Comparison of ENCODE assay signal across 13 cellular contexts in the genomic region with DNA sequence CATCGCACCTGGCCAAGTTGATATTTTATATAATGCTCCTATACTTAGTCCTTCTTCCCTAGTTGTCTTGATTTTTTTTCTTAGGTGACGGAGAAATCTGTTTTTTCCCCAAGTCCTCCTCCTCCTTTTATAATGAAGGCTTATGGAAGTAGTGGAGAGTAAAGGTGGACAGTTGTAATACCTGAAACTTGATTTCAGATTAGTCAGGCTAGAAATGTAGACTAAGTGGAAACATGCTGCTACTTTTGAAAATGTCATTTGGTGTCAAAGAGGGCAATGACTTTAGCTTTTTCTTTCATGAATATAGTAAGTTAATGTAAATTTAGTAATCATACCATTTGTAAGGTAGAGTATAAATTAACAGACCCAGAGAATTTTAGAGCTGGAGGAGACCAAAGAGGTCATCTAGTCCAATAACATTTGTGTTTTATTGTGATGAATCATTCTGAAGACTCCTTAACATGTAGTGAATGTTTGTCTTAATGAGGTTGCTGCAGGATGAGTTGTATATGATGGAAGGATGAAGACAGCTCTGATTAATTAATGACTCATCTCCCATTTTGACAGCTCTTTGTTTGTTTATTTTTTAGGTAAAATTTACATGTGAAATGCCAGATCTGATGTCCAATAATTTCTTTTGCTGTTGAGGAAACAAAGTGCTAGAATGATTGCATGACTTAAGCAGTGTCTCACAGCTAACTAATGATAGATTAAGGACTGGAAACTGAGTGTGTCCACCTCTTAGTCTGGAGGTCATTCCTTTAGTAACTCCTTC. TPM values are rescaled to one million over a fixed set of nuclear protein-coding genes. Genes with fewer than 3 reads are reported as not detected.
A peak's percentile ranks its signal among the peaks of the same experiment; 100 is the strongest.
DNase-seq lines count a peak whose midpoint lies in the region; ATAC-seq and TF ChIP-seq lines count a peak whose summit lies in the region.
"Had no signal": no experiment of that assay in that cellular context is flagged by ENCODE, and none has a peak within 500 bp of the region (broad histone marks: within the 10 kb centered on the region; RNA-seq: fewer than 3 reads in every experiment).

No MANE protein-coding gene starts in this region.

- no peaks in the 10 kb centered on the region for H3K36me3 ChIP-seq in uterus

- TF ChIP-seq POLR2A in uterus (IDR thresholded peaks at IDR 0.05): no peak

- no peak overlapping the region for H3K27ac ChIP-seq in epithelial cell of prostate
- no peak overlapping the region for H3K27ac ChIP-seq in uterus
- H3K27ac ChIP-seq: SJSA1 had no signal

- no peaks in the 10 kb centered on the region for H3K27me3 Mint-ChIP-seq in activated T-cell treated with anti-CD3 and anti-CD28 coated beads, Interleukin-2, amount 50 U/mL, for 72 hours (ENCODE audit: low read depth)
- H3K27me3 Mint-ChIP-seq: activated CD8-positive, alpha-beta memory T cell treated with anti-CD3 and anti-CD28 coated beads, Interleukin-2, amount 10 ng/mL, durations not matched to agents 7 days and 5 days had no signal

- H3K4me1 ChIP-seq in uterus: peaks cover 0 to 3% of the 10 kb centered on the region in 2 donors

- no peaks in the 10 kb centered on the region for H3K9me3 ChIP-seq in uterus
- H3K9me3 ChIP-seq: SJSA1 had no signal

- ATAC-seq in activated T-cell treated with anti-CD3 and anti-CD28 coated beads, Interleukin-2, amount 50 U/mL, for 72 hours (replicated peaks in 1 of 2): peak; percentile 46 to 71
- peak; percentile 68 for ATAC-seq in stimulated activated naive CD8-positive, alpha-beta T cell treated with anti-CD3 and anti-CD28 coated beads, Interleukin-15, Interleukin-2, amounts not matched to agents 100 U/mL and 50 U/mL, for 24 hours
- ATAC-seq in HG02763 (IDR thresholded peaks at IDR 0.05; ENCODE audit: unreplicated experiment): no peak
- no peak for ATAC-seq in GM18858 (IDR thresholded peaks at IDR 0.05; ENCODE audit: unreplicated experiment)
- ATAC-seq: activated CD8-positive, alpha-beta memory T cell treated with anti-CD3 and anti-CD28 coated beads, Interleukin-2, amount 10 ng/mL, durations not matched to agents 7 days and 5 days had no signal

- TF ChIP-seq CTCF in uterus (IDR thresholded peaks at IDR 0.05): no peak

- no peaks in the 10 kb centered on the region for H3K9me3 Mint-ChIP-seq in activated T-cell treated with anti-CD3 and anti-CD28 coated beads, Interleukin-2, amount 50 U/mL, for 72 hours

- intact Hi-C loops in uterus (cut with DNase I; ENCODE audit: low total_unique reads): no loop called here

- peak overlapping the region; percentile 77 for H3K27ac Mint-ChIP-seq in activated T-cell treated with anti-CD3 and anti-CD28 coated beads, Interleukin-2, amount 50 U/mL, for 72 hours
- H3K27ac Mint-ChIP-seq: activated CD8-positive, alpha-beta memory T cell treated with anti-CD3 and anti-CD28 coated beads, Interleukin-2, amount 10 ng/mL, durations not matched to agents 7 days and 5 days had no signal

- peaks cover 50% of the 10 kb centered on the region for H3K4me1 Mint-ChIP-seq in activated T-cell treated with anti-CD3 and anti-CD28 coated beads, Interleukin-2, amount 50 U/mL, for 72 hours (ENCODE audit: low read depth)

- peaks cover 4 to 15% of the 10 kb centered on the region in 2 donors for H3K36me3 Mint-ChIP-seq in activated T-cell treated with anti-CD3 and anti-CD28 coated beads, Interleukin-2, amount 50 U/mL, for 72 hours (ENCODE audit: insufficient read depth in 2 of 2)

- H3K4me3 Mint-ChIP-seq in activated T-cell treated with anti-CD3 and anti-CD28 coated beads, Interleukin-2, amount 50 U/mL, for 72 hours: peak overlapping the region in 1 of 2 donors; percentile 23
- H3K4me3 Mint-ChIP-seq: activated CD8-positive, alpha-beta memory T cell treated with anti-CD3 and anti-CD28 coated beads, Interleukin-2, amount 10 ng/mL, durations not matched to agents 7 days and 5 days had no signal

- no peak for DNase-seq in activated T-cell treated with anti-CD3 and anti-CD28 coated beads, Interleukin-2, amount 50 U/mL, for 72 hours
- DNase-seq in activated T-cell treated with anti-CD3 and anti-CD28 coated beads for 4 hours (no peak), epithelial cell of prostate (ENCODE audit: low read depth, low spot score) (peak; percentile 26), uterus (no peak)
- DNase-seq in stimulated activated naive CD8-positive, alpha-beta T cell treated with anti-CD3 and anti-CD28 coated beads, Interleukin-15, Interleukin-2, amounts not matched to agents 100 U/mL and 50 U/mL, for 24 hours: no peak
- DNase-seq: activated CD8-positive, alpha-beta memory T cell treated with anti-CD3 and anti-CD28 coated beads, Interleukin-2, amount 10 ng/mL, durations not matched to agents 7 days and 5 days; Calu3; mesendoderm; NK-92 treated with Interleukin-12 subunit alpha and Interleukin-12 subunit beta, amount 100 ng/mL, for 24 hours had no signal

- H3K27me3 ChIP-seq in uterus: no peaks in the 10 kb centered on the region
- H3K27me3 ChIP-seq: SJSA1 had no signal

- H3K4me3 ChIP-seq in uterus: no peak overlapping the region
- H3K4me3 ChIP-seq: SJSA1 had no signal

TF ChIP-seq in PFSK-1, 5 proteins besides CTCF, POLR2A, EP300 and RAD21:
- no peak for TF ChIP-seq POLR2AphosphoS5 (IDR thresholded peaks at IDR 0.05; ENCODE audit: low read depth, low read length)
- peak; percentile 27; the same call in 1 of the 2 replicates for TF ChIP-seq SIN3A (IDR thresholded peaks at IDR 0.05; ENCODE audit: borderline replicate concordance, insufficient read depth, low read length)
TF ChIP-seq in PFSK-1: peak in this region for 1.

RNA-seq across cellular contexts. Expression of gene CTDSPL2, which starts 8.7 kb away (rescaled TPM):
- 10 to 100 TPM; 58.7 to 61.2 TPM for total RNA-seq in activated T-cell treated with anti-CD3 and anti-CD28 coated beads, Interleukin-2, amount 50 U/mL, for 72 hours
- 42.4 TPM for polyA plus RNA-seq in PFSK-1 (2012; ENCODE audit: insufficient read length, low read depth)
- 100 to 1,000 TPM in 1 of 4 donors, 10 to 100 TPM in 3; 29.7 to 195 (median 63.9) TPM for total RNA-seq in uterus

Comparison
In these comparisons a context has a peak if more than half of its experiments do, and no peak if none do; other contexts are left out.
1. ATAC-seq: peak in activated T-cell treated with anti-CD3 and anti-CD28 coated beads, Interleukin-2, amount 50 U/mL, for 72 hours (2 of 2) and stimulated activated naive CD8-positive, alpha-beta T cell treated with anti-CD3 and anti-CD28 coated beads, Interleukin-15, Interleukin-2, amounts not matched to agents 100 U/mL and 50 U/mL, for 24 hours (single experiment); none in HG02763 (single experiment) and GM18858 (single experiment).